ENCODE assay signal across 1 cellular context in genomic region chr15:66711260-66711659, GRCh38.
TF ChIP-seq lines count a peak whose summit lies in the region.

No MANE protein-coding gene starts in this region.

TF ChIP-seq in HCT116, 20 proteins besides CTCF, POLR2A, EP300 and RAD21 (continued from another document):
- TF ChIP-seq CBX3 (IDR thresholded peaks at IDR 0.05; ENCODE audit: low read depth) = no peak
- no peak for TF ChIP-seq EZH2phosphoT487 (IDR thresholded peaks at IDR 0.05; ENCODE audit: borderline replicate concordance)
- TF ChIP-seq YY1 (IDR thresholded peaks at IDR 0.05; ENCODE audit: extremely low read depth, insufficient replicate concordance, low read depth, low read length) = no peak
